17 cellular contexts compared by ENCODE assay signal in the genomic region with DNA sequence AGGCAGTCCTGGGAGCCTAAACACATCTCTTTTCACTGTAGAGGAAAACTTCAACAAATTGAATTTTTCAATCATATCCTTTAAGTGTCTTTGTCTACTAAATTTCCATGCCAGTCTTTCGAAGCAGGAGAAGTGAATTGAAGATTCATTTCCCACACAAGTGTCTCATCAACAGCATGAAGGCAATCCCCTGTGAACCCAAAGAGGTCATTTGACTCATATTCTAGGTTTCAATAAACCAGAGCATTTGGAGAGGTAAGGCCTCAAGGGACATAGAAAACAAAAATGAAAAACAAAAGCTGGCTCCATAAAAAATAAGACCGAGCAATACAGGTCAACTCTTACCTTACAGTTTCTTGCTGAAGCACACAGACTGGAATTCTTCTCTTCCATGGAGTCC.
A peak's percentile ranks its signal among the peaks of the same experiment; 100 is the strongest.
DNase-seq lines count a peak whose midpoint lies in the region; ATAC-seq and TF ChIP-seq lines count a peak whose summit lies in the region.
"Had no signal": no experiment of that assay in that cellular context is flagged by ENCODE, and none has a peak within 500 bp of the region (broad histone marks: within the 10 kb centered on the region; RNA-seq: fewer than 3 reads in every experiment).

No MANE protein-coding gene starts in this region.

- intact Hi-C loops in activated naive CD4-positive, alpha-beta T cell treated with anti-CD3 and anti-CD28 coated beads for 36 hours (cut with micrococcal nuclease), result loop anchor here (1.0 kb wide), 2 partner anchors 21 to 37 kb away; no protein-coding TSS in a partner anchor

- no peaks in the 10 kb centered on the region for H3K4me1 ChIP-seq in smooth muscle cell (ENCODE audit: low read depth)
- H3K4me1 ChIP-seq: BLaER1 treated with 17β-estradiol and CSF1 and Interleukin-3, amounts not matched to agents 10 nM and 100 nM had no signal

- peaks cover 11% of the 10 kb centered on the region for H3K4me1 Mint-ChIP-seq in activated naive CD4-positive, alpha-beta T cell treated with anti-CD3 and anti-CD28 coated beads for 36 hours (ENCODE audit: low read depth)

- ATAC-seq in GM18502 (IDR thresholded peaks at IDR 0.05; ENCODE audit: poor library complexity, unreplicated experiment) (peak; percentile 79), GM19351 (IDR thresholded peaks at IDR 0.05; ENCODE audit: unreplicated experiment) (peak; percentile 72), HG02798 (IDR thresholded peaks at IDR 0.05; ENCODE audit: poor library complexity, unreplicated experiment) (peak; percentile 76), HG03460 (IDR thresholded peaks at IDR 0.05; ENCODE audit: unreplicated experiment) (peak; percentile 72)
- ATAC-seq: left lobe of liver had no signal

- H3K27me3 Mint-ChIP-seq in activated naive CD4-positive, alpha-beta T cell treated with anti-CD3 and anti-CD28 coated beads for 36 hours (ENCODE audit: low read depth), result no peaks in the 10 kb centered on the region

- no peak for TF ChIP-seq CTCF in smooth muscle cell (IDR thresholded peaks at IDR 0.05; ENCODE audit: borderline replicate concordance, insufficient read depth, poor library complexity, severe bottlenecking)

- no peaks in the 10 kb centered on the region for H3K9me3 Mint-ChIP-seq in activated naive CD4-positive, alpha-beta T cell treated with anti-CD3 and anti-CD28 coated beads for 36 hours

- H3K4me3 Mint-ChIP-seq in activated naive CD4-positive, alpha-beta T cell treated with anti-CD3 and anti-CD28 coated beads for 36 hours, result no peak overlapping the region

- WGBS in smooth muscle cell (ENCODE audit: low lambda C conversion rate), result 96% methylated on average over 2 of the region's 2 CpGs

- H3K36me3 Mint-ChIP-seq in activated naive CD4-positive, alpha-beta T cell treated with anti-CD3 and anti-CD28 coated beads for 36 hours (ENCODE audit: low read depth), result no peaks in the 10 kb centered on the region

- no peaks in the 10 kb centered on the region for H3K79me2 ChIP-seq in smooth muscle cell (ENCODE audit: low read depth)

- H3K9ac ChIP-seq in smooth muscle cell (ENCODE audit: low read depth), result no peak overlapping the region
- H3K9ac ChIP-seq: BLaER1 treated with 17β-estradiol and CSF1 and Interleukin-3, amounts not matched to agents 10 nM and 100 nM had no signal

- H3K27ac ChIP-seq in smooth muscle cell (ENCODE audit: low read depth), result no peak overlapping the region
- H3K27ac ChIP-seq: BLaER1 treated with 17β-estradiol and CSF1 and Interleukin-3, amounts not matched to agents 10 nM and 100 nM had no signal

- no peak overlapping the region for H3K4me2 ChIP-seq in smooth muscle cell
- H3K4me2 ChIP-seq: BLaER1 treated with 17β-estradiol and CSF1 and Interleukin-3, amounts not matched to agents 10 nM and 100 nM had no signal

- DNase-seq in DMS153 treated with DMSO at 0.1 percent for 48 hours (lab: John Stamatoyannopoulos, UW; ENCODE audit: unreplicated experiment) (no peak), UCSD-AML1 (lab: John Stamatoyannopoulos, UW; ENCODE audit: unreplicated experiment) (no peak), smooth muscle cell (lab: John Stamatoyannopoulos, UW; ENCODE audit: unreplicated experiment) (no peak)
- no peak for DNase-seq in activated naive CD4-positive, alpha-beta T cell treated with anti-CD3 and anti-CD28 coated beads for 36 hours
- DNase-seq: GF-D8; glutamatergic neuron; H7; IMR-90; NCI-H1436; stimulated activated CD4-positive, alpha-beta T cell treated with anti-CD3 and anti-CD28 coated beads, Interleukin-12 subunit alpha, Interleukin-12 subunit beta, amount 100 ng/mL, for 4 hours; stimulated activated CD8-positive, alpha-beta memory T cell treated with anti-CD3 and anti-CD28 coated beads, Interleukin-4, amount 100 ng/mL, for 48 hours had no signal

- H4K20me1 ChIP-seq in smooth muscle cell (ENCODE audit: low read depth), result no peaks in the 10 kb centered on the region
- H4K20me1 ChIP-seq: BLaER1 treated with 17β-estradiol and CSF1 and Interleukin-3, amounts not matched to agents 10 nM and 100 nM had no signal

- no peak overlapping the region for H2AFZ ChIP-seq in smooth muscle cell (ENCODE audit: low read depth)

- CTCF ChIA-PET in activated naive CD4-positive, alpha-beta T cell treated with anti-CD3 and anti-CD28 coated beads for 36 hours (lab: Charles Lee), result no interaction called here

- H3F3A ChIP-seq in smooth muscle cell (ENCODE audit: low read depth), result no peaks in the 10 kb centered on the region

- no peaks in the 10 kb centered on the region for H3K27me3 ChIP-seq in smooth muscle cell (ENCODE audit: low read depth)
- H3K27me3 ChIP-seq: BLaER1 treated with 17β-estradiol and CSF1 and Interleukin-3, amounts not matched to agents 10 nM and 100 nM had no signal

- no peak overlapping the region for H3K27ac Mint-ChIP-seq in activated naive CD4-positive, alpha-beta T cell treated with anti-CD3 and anti-CD28 coated beads for 36 hours

- H3K4me3 ChIP-seq in smooth muscle cell, result no peak overlapping the region
- H3K4me3 ChIP-seq: BLaER1 treated with 17β-estradiol and CSF1 and Interleukin-3, amounts not matched to agents 10 nM and 100 nM had no signal

- no peaks in the 10 kb centered on the region for H3K9me3 ChIP-seq in smooth muscle cell (replicated peaks; ENCODE audit: low read depth)
- H3K9me3 ChIP-seq: BLaER1 treated with 17β-estradiol and CSF1 and Interleukin-3, amounts not matched to agents 10 nM and 100 nM had no signal

- H3K36me3 ChIP-seq in smooth muscle cell (ENCODE audit: low read depth), result no peaks in the 10 kb centered on the region
- H3K36me3 ChIP-seq: BLaER1 treated with 17β-estradiol and CSF1 and Interleukin-3, amounts not matched to agents 10 nM and 100 nM had no signal
